Comparison of ENCODE assay signal across 1 cellular context in the genomic region with DNA sequence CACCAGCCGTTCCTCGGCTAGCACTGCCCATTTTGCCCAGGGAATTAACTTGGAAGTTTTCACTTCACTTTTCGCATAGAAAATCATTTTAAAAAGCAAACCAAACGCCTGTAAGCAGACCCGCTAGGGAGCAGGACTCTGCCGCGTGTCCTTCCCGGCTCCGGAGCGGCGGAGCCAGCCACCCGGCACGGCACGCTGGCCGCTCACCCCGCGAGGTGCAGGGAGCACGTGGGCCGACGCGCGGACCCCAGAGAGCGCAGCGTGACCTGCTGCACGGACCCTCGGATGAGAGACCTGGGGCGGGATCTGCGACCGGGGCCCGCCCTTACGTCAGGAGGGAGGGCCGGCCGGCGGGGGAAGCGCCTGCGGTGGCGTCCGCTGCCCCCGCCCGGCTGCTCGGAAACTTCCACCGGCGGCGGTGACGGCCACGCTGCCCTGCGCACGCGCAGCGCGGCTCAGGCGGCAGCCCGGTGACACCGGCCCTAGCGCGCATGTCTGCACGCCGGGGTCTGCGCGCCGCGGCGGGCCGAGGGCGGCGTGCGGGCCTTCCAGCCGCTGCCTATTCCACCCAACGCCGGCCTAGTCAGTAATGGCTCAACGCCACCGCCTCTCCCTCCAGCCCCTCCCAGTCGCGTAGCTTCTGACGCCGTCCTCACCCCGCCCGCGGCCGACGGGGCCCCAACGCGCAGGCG.
A peak's percentile ranks its signal among the peaks of the same experiment; 100 is the strongest.
TF ChIP-seq lines count a peak whose summit lies in the region.

No MANE protein-coding gene starts in this region.

TF ChIP-seq in GM12878, 131 proteins besides CTCF, POLR2A, EP300 and RAD21 (continued from another document and continues in another):
- TF ChIP-seq, protein P1, sequence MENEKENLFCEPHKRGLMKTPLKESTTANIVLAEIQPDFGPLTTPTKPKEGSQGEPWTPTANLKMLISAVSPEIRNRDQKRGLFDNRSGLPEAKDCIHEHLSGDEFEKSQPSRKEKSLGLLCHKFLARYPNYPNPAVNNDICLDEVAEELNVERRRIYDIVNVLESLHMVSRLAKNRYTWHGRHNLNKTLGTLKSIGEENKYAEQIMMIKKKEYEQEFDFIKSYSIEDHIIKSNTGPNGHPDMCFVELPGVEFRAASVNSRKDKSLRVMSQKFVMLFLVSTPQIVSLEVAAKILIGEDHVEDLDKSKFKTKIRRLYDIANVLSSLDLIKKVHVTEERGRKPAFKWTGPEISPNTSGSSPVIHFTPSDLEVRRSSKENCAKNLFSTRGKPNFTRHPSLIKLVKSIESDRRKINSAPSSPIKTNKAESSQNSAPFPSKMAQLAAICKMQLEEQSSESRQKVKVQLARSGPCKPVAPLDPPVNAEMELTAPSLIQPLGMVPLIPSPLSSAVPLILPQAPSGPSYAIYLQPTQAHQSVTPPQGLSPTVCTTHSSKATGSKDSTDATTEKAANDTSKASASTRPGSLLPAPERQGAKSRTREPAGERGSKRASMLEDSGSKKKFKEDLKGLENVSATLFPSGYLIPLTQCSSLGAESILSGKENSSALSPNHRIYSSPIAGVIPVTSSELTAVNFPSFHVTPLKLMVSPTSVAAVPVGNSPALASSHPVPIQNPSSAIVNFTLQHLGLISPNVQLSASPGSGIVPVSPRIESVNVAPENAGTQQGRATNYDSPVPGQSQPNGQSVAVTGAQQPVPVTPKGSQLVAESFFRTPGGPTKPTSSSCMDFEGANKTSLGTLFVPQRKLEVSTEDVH (IDR thresholded peaks at IDR 0.05; ENCODE audit: low read depth, partially characterized antibody): no peak
- TF ChIP-seq IKZF1 (conservative IDR thresholded peaks at IDR 0.05) (peak; percentile 94), MTA3 (IDR thresholded peaks at IDR 0.05; ENCODE audit: borderline replicate concordance, low read length) (no peak), SMC3 (IDR thresholded peaks at IDR 0.05; ENCODE audit: borderline replicate concordance, low read length) (no peak), ZZZ3 (IDR thresholded peaks at IDR 0.05; ENCODE audit: control insufficient read depth, insufficient read length, low read depth) (no peak), RAD51 (IDR thresholded peaks at IDR 0.05) (no peak), SREBF2 (IDR thresholded peaks at IDR 0.05; ENCODE audit: low read length) (no peak), MYC (IDR thresholded peaks at IDR 0.05; ENCODE audit: insufficient read depth, insufficient read length, insufficient replicate concordance, low read length, severe bottlenecking) (peak; percentile 75), MTA2 (IDR thresholded peaks at IDR 0.05; ENCODE audit: low read depth) (no peak), SRF (IDR thresholded peaks at IDR 0.05; ENCODE audit: low read depth in 2 of 2, low read length in 2 of 2) (no peak), KLF5 (IDR thresholded peaks at IDR 0.05; ENCODE audit: partially characterized antibody) (peak; percentile 81), RELA (IDR thresholded peaks at IDR 0.05; ENCODE audit: borderline replicate concordance, partially characterized antibody) (peak; percentile 78), YY1 (IDR thresholded peaks at IDR 0.05; ENCODE audit: low read depth, low read length) (no peak; the same call in 1 of the 2 replicates), FOS (IDR thresholded peaks at IDR 0.05; ENCODE audit: borderline replicate concordance, extremely low read depth, insufficient read length) (no peak), SUPT20H (IDR thresholded peaks at IDR 0.05; ENCODE audit: borderline replicate concordance, control insufficient read depth, low read depth, low read length) (no peak), BRCA1 (IDR thresholded peaks at IDR 0.05; ENCODE audit: low read depth, low read length) (no peak)
- TF ChIP-seq, protein P2, sequence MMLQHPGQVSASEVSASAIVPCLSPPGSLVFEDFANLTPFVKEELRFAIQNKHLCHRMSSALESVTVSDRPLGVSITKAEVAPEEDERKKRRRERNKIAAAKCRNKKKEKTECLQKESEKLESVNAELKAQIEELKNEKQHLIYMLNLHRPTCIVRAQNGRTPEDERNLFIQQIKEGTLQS (IDR thresholded peaks at IDR 0.05; ENCODE audit: borderline replicate concordance, extremely low read depth, low read depth, low read length): no peak; the same call in 1 of the 2 replicates
- TF ChIP-seq, protein P3, sequence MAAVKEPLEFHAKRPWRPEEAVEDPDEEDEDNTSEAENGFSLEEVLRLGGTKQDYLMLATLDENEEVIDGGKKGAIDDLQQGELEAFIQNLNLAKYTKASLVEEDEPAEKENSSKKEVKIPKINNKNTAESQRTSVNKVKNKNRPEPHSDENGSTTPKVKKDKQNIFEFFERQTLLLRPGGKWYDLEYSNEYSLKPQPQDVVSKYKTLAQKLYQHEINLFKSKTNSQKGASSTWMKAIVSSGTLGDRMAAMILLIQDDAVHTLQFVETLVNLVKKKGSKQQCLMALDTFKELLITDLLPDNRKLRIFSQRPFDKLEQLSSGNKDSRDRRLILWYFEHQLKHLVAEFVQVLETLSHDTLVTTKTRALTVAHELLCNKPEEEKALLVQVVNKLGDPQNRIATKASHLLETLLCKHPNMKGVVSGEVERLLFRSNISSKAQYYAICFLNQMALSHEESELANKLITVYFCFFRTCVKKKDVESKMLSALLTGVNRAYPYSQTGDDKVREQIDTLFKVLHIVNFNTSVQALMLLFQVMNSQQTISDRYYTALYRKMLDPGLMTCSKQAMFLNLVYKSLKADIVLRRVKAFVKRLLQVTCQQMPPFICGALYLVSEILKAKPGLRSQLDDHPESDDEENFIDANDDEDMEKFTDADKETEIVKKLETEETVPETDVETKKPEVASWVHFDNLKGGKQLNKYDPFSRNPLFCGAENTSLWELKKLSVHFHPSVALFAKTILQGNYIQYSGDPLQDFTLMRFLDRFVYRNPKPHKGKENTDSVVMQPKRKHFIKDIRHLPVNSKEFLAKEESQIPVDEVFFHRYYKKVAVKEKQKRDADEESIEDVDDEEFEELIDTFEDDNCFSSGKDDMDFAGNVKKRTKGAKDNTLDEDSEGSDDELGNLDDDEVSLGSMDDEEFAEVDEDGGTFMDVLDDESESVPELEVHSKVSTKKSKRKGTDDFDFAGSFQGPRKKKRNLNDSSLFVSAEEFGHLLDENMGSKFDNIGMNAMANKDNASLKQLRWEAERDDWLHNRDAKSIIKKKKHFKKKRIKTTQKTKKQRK (IDR thresholded peaks at IDR 0.05; ENCODE audit: low read depth, low read length): no peak
- TF ChIP-seq, protein P4, sequence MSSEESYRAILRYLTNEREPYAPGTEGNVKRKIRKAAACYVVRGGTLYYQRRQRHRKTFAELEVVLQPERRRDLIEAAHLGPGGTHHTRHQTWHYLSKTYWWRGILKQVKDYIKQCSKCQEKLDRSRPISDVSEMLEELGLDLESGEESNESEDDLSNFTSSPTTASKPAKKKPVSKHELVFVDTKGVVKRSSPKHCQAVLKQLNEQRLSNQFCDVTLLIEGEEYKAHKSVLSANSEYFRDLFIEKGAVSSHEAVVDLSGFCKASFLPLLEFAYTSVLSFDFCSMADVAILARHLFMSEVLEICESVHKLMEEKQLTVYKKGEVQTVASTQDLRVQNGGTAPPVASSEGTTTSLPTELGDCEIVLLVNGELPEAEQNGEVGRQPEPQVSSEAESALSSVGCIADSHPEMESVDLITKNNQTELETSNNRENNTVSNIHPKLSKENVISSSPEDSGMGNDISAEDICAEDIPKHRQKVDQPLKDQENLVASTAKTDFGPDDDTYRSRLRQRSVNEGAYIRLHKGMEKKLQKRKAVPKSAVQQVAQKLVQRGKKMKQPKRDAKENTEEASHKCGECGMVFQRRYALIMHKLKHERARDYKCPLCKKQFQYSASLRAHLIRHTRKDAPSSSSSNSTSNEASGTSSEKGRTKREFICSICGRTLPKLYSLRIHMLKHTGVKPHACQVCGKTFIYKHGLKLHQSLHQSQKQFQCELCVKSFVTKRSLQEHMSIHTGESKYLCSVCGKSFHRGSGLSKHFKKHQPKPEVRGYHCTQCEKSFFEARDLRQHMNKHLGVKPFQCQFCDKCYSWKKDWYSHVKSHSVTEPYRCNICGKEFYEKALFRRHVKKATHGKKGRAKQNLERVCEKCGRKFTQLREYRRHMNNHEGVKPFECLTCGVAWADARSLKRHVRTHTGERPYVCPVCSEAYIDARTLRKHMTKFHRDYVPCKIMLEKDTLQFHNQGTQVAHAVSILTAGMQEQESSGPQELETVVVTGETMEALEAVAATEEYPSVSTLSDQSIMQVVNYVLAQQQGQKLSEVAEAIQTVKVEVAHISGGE (CRISPR knock-in tag; IDR thresholded peaks at IDR 0.05): no peak
- TF ChIP-seq, protein P5, sequence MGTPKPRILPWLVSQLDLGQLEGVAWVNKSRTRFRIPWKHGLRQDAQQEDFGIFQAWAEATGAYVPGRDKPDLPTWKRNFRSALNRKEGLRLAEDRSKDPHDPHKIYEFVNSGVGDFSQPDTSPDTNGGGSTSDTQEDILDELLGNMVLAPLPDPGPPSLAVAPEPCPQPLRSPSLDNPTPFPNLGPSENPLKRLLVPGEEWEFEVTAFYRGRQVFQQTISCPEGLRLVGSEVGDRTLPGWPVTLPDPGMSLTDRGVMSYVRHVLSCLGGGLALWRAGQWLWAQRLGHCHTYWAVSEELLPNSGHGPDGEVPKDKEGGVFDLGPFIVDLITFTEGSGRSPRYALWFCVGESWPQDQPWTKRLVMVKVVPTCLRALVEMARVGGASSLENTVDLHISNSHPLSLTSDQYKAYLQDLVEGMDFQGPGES (IDR thresholded peaks at IDR 0.05): peak; percentile 21; the same call in 1 of the 2 replicates
- TF ChIP-seq, protein P6, sequence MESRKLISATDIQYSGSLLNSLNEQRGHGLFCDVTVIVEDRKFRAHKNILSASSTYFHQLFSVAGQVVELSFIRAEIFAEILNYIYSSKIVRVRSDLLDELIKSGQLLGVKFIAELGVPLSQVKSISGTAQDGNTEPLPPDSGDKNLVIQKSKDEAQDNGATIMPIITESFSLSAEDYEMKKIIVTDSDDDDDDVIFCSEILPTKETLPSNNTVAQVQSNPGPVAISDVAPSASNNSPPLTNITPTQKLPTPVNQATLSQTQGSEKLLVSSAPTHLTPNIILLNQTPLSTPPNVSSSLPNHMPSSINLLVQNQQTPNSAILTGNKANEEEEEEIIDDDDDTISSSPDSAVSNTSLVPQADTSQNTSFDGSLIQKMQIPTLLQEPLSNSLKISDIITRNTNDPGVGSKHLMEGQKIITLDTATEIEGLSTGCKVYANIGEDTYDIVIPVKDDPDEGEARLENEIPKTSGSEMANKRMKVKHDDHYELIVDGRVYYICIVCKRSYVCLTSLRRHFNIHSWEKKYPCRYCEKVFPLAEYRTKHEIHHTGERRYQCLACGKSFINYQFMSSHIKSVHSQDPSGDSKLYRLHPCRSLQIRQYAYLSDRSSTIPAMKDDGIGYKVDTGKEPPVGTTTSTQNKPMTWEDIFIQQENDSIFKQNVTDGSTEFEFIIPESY (IDR thresholded peaks at IDR 0.05): no peak
- TF ChIP-seq, protein P7, sequence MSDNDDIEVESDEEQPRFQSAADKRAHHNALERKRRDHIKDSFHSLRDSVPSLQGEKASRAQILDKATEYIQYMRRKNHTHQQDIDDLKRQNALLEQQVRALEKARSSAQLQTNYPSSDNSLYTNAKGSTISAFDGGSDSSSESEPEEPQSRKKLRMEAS (IDR thresholded peaks at IDR 0.05; ENCODE audit: low read depth, low read length): peak; percentile 68
- TF ChIP-seq, protein P8, sequence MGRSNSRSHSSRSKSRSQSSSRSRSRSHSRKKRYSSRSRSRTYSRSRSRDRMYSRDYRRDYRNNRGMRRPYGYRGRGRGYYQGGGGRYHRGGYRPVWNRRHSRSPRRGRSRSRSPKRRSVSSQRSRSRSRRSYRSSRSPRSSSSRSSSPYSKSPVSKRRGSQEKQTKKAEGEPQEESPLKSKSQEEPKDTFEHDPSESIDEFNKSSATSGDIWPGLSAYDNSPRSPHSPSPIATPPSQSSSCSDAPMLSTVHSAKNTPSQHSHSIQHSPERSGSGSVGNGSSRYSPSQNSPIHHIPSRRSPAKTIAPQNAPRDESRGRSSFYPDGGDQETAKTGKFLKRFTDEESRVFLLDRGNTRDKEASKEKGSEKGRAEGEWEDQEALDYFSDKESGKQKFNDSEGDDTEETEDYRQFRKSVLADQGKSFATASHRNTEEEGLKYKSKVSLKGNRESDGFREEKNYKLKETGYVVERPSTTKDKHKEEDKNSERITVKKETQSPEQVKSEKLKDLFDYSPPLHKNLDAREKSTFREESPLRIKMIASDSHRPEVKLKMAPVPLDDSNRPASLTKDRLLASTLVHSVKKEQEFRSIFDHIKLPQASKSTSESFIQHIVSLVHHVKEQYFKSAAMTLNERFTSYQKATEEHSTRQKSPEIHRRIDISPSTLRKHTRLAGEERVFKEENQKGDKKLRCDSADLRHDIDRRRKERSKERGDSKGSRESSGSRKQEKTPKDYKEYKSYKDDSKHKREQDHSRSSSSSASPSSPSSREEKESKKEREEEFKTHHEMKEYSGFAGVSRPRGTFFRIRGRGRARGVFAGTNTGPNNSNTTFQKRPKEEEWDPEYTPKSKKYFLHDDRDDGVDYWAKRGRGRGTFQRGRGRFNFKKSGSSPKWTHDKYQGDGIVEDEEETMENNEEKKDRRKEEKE (IDR thresholded peaks at IDR 0.05): 0 out of 2 replicates have a peak, but pooled peaks have one; percentile 27
- TF ChIP-seq, protein P9, sequence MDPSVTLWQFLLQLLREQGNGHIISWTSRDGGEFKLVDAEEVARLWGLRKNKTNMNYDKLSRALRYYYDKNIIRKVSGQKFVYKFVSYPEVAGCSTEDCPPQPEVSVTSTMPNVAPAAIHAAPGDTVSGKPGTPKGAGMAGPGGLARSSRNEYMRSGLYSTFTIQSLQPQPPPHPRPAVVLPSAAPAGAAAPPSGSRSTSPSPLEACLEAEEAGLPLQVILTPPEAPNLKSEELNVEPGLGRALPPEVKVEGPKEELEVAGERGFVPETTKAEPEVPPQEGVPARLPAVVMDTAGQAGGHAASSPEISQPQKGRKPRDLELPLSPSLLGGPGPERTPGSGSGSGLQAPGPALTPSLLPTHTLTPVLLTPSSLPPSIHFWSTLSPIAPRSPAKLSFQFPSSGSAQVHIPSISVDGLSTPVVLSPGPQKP (IDR thresholded peaks at IDR 0.05; ENCODE audit: low read depth, low read length): no peak
- TF ChIP-seq, protein P10, sequence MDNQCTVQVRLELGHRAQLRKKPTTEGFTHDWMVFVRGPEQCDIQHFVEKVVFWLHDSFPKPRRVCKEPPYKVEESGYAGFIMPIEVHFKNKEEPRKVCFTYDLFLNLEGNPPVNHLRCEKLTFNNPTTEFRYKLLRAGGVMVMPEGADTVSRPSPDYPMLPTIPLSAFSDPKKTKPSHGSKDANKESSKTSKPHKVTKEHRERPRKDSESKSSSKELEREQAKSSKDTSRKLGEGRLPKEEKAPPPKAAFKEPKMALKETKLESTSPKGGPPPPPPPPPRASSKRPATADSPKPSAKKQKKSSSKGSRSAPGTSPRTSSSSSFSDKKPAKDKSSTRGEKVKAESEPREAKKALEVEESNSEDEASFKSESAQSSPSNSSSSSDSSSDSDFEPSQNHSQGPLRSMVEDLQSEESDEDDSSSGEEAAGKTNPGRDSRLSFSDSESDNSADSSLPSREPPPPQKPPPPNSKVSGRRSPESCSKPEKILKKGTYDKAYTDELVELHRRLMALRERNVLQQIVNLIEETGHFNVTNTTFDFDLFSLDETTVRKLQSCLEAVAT (IDR thresholded peaks at IDR 0.05): no peak
- TF ChIP-seq, protein P11, sequence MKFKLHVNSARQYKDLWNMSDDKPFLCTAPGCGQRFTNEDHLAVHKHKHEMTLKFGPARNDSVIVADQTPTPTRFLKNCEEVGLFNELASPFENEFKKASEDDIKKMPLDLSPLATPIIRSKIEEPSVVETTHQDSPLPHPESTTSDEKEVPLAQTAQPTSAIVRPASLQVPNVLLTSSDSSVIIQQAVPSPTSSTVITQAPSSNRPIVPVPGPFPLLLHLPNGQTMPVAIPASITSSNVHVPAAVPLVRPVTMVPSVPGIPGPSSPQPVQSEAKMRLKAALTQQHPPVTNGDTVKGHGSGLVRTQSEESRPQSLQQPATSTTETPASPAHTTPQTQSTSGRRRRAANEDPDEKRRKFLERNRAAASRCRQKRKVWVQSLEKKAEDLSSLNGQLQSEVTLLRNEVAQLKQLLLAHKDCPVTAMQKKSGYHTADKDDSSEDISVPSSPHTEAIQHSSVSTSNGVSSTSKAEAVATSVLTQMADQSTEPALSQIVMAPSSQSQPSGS (IDR thresholded peaks at IDR 0.05; ENCODE audit: low read length): no peak
